ENCODE assay signal across 9 cellular contexts in the genomic region with DNA sequence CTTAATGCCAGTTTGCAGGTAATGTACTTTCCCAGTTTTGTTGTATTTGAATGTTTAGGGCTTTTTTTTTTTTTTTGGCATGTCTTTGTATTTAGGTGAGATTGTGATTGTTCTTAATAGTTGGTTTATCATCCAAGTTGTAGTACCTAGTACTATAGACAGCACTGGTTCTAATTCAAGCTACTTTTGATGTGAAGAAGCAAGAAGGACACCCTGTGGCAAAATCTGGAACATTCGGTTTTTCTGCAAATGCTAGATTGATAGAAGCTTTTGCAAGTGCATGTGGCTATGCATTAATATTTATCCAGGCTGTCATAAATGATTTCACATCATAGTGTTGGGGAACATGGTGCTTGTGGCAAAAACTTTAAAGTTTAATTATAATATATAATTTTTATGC.
A peak's percentile ranks its signal among the peaks of the same experiment; 100 is the strongest.
DNase-seq lines count a peak whose midpoint lies in the region; ATAC-seq and TF ChIP-seq lines count a peak whose summit lies in the region.
"Had no signal": no experiment of that assay in that cellular context is flagged by ENCODE, and none has a peak within 500 bp of the region (broad histone marks: within the 10 kb centered on the region; RNA-seq: fewer than 3 reads in every experiment).

No MANE protein-coding gene starts in this region.

- POLR2A ChIA-PET in naive thymus-derived CD4-positive, alpha-beta T cell (lab: Charles Lee): no interaction called here

- H3K27ac ChIP-seq in DND-41 (ENCODE audit: low read length): no peak overlapping the region
- no peak overlapping the region for H3K27ac ChIP-seq in naive thymus-derived CD4-positive, alpha-beta T cell (ENCODE audit: low read depth, low read length)
- H3K27ac ChIP-seq in left lung: no peak overlapping the region
- no peak overlapping the region for H3K27ac ChIP-seq in uterus
- H3K27ac ChIP-seq: epithelial cell of prostate had no signal

- H4K20me1 ChIP-seq in DND-41 (ENCODE audit: insufficient read depth, low read length): no peaks in the 10 kb centered on the region

- no peak for TF ChIP-seq POLR2A in uterus (IDR thresholded peaks at IDR 0.05)

- peaks cover 0 to 4% (median 0%) of the 10 kb centered on the region in 5 donors for H3K27me3 Mint-ChIP-seq in naive thymus-derived CD4-positive, alpha-beta T cell

- intact Hi-C loops in naive thymus-derived CD4-positive, alpha-beta T cell (cut with micrococcal nuclease): loop anchor here in 1 of 2 donors (10.0 kb wide), 1 partner anchor 639 kb away; no protein-coding TSS in a partner anchor
- intact Hi-C loops in left lung (cut with DNase I) (loop anchor here in 1 of 2 donors (5.0 kb wide), 1 partner anchor 236 kb away; no protein-coding TSS in a partner anchor), uterus (cut with DNase I; ENCODE audit: low total_unique reads) (no loop called here)

- DNase-seq in DND-41 (no peak), LoVo (ENCODE audit: low spot score) (peak; percentile 25), SK-N-DZ (ENCODE audit: low spot score) (peak; percentile 57), left kidney (ENCODE audit: low read depth, low spot score) (peak; percentile 61), left lung (no peak), uterus (no peak)
- DNase-seq in naive thymus-derived CD4-positive, alpha-beta T cell: no peak
- no peak for DNase-seq in stimulated activated CD8-positive, alpha-beta memory T cell treated with anti-CD3 and anti-CD28 coated beads, Interleukin-4, amount 100 ng/mL, for 48 hours

- TF ChIP-seq CTCF in DND-41 (IDR thresholded peaks at IDR 0.05; ENCODE audit: borderline replicate concordance, extremely low read depth, low read length, poor library complexity, severe bottlenecking): peak; percentile 45
- no peak for TF ChIP-seq CTCF in left lung (IDR thresholded peaks at IDR 0.05)
- TF ChIP-seq CTCF in uterus (IDR thresholded peaks at IDR 0.05): peak in 1 of 4 experiments; percentile 29

- H3K4me3 Mint-ChIP-seq in naive thymus-derived CD4-positive, alpha-beta T cell: no peak overlapping the region

- H2AFZ ChIP-seq in DND-41 (ENCODE audit: low read depth, low read length): no peak overlapping the region

- H3K9ac ChIP-seq in DND-41 (ENCODE audit: low read depth, low read length): no peak overlapping the region

- no peaks in the 10 kb centered on the region for H3K9me3 Mint-ChIP-seq in naive thymus-derived CD4-positive, alpha-beta T cell

- H3K27me3 ChIP-seq in DND-41 (ENCODE audit: insufficient read depth, low read length, poor library complexity) (no peaks in the 10 kb centered on the region), left lung (no peaks in the 10 kb centered on the region), uterus (no peaks in the 10 kb centered on the region)
- H3K27me3 ChIP-seq in naive thymus-derived CD4-positive, alpha-beta T cell (ENCODE audit: control insufficient read depth in 2 of 2, insufficient read depth in 2 of 2, low read length in 2 of 2): no peaks in the 10 kb centered on the region

- H3K36me3 Mint-ChIP-seq in naive thymus-derived CD4-positive, alpha-beta T cell: no peaks in the 10 kb centered on the region

- H3K79me2 ChIP-seq in DND-41 (ENCODE audit: insufficient read depth, low read length): no peaks in the 10 kb centered on the region

- H3K4me1 ChIP-seq in DND-41 (ENCODE audit: insufficient read depth, low read length): no peaks in the 10 kb centered on the region
- H3K4me1 ChIP-seq in naive thymus-derived CD4-positive, alpha-beta T cell (ENCODE audit: control insufficient read depth in 2 of 2, insufficient read depth in 2 of 2, low read length in 2 of 2): no peaks in the 10 kb centered on the region
- no peaks in the 10 kb centered on the region for H3K4me1 ChIP-seq in left lung
- H3K4me1 ChIP-seq in uterus: no peaks in the 10 kb centered on the region

- H3K27ac Mint-ChIP-seq in naive thymus-derived CD4-positive, alpha-beta T cell: no peak overlapping the region

- no peaks in the 10 kb centered on the region for H3K9me3 ChIP-seq in DND-41 (ENCODE audit: insufficient read depth, low read length, severe bottlenecking)
- no peaks in the 10 kb centered on the region for H3K9me3 ChIP-seq in naive thymus-derived CD4-positive, alpha-beta T cell (ENCODE audit: control insufficient read depth in 2 of 3, low read length in 3 of 3)
- no peaks in the 10 kb centered on the region for H3K9me3 ChIP-seq in left lung
- no peaks in the 10 kb centered on the region for H3K9me3 ChIP-seq in uterus

- ATAC-seq in DND-41 (ENCODE audit: insufficient read depth, low read depth): no peak
- no peak for ATAC-seq in naive thymus-derived CD4-positive, alpha-beta T cell
- no peak for ATAC-seq in left lung

- CTCF ChIA-PET in naive thymus-derived CD4-positive, alpha-beta T cell (lab: Charles Lee): no interaction called here

- H3K36me3 ChIP-seq in DND-41 (ENCODE audit: insufficient read depth, low read length) (no peaks in the 10 kb centered on the region), left lung (no peaks in the 10 kb centered on the region), uterus (no peaks in the 10 kb centered on the region)
- no peaks in the 10 kb centered on the region for H3K36me3 ChIP-seq in naive thymus-derived CD4-positive, alpha-beta T cell (ENCODE audit: control insufficient read depth in 2 of 3, insufficient read depth in 3 of 3, low read length in 3 of 3)

- H3K4me1 Mint-ChIP-seq in naive thymus-derived CD4-positive, alpha-beta T cell: no peaks in the 10 kb centered on the region

- no peak overlapping the region for H3K4me2 ChIP-seq in DND-41 (ENCODE audit: insufficient read depth, low read length)

- H3K4me3 ChIP-seq in DND-41 (ENCODE audit: low read depth in 1 of 2, low read length in 2 of 2) (no peak overlapping the region), left lung (no peak overlapping the region), uterus (no peak overlapping the region)
- no peak overlapping the region for H3K4me3 ChIP-seq in naive thymus-derived CD4-positive, alpha-beta T cell (ENCODE audit: low read length)

Comparison
In these comparisons a context has a peak if more than half of its experiments do, and no peak if none do; other contexts are left out.
1. DNase-seq: peak in LoVo (single experiment), SK-N-DZ (single experiment) and left kidney (single experiment); none in DND-41 (single experiment), naive thymus-derived CD4-positive, alpha-beta T cell (0 of 9), left lung (0 of 2), uterus (0 of 2) and stimulated activated CD8-positive, alpha-beta memory T cell treated with anti-CD3 and anti-CD28 coated beads, Interleukin-4, amount 100 ng/mL, for 48 hours (single experiment).